In genomic region chr6:167583412-167583811, GRCh38 we compare ENCODE assay signal across 8 cellular contexts.
"Had no signal": no experiment of that assay in that cellular context is flagged by ENCODE, and none has a peak within 500 bp of the region (broad histone marks: within the 10 kb centered on the region; RNA-seq: fewer than 3 reads in every experiment).

No MANE protein-coding gene starts in this region.

- H3K36me3 ChIP-seq: HAP-1 had no signal

- H3K4me3 ChIP-seq: GM23248, GM23338, HAP-1 had no signal

- H3K27ac ChIP-seq: GM23248 had no signal

- DNase-seq: GM23248, GOT3, H7, H9, HCEC 1CT, HFFc6 had no signal
